Comparison of ENCODE assay signal across 1 cellular context in the genomic region with DNA sequence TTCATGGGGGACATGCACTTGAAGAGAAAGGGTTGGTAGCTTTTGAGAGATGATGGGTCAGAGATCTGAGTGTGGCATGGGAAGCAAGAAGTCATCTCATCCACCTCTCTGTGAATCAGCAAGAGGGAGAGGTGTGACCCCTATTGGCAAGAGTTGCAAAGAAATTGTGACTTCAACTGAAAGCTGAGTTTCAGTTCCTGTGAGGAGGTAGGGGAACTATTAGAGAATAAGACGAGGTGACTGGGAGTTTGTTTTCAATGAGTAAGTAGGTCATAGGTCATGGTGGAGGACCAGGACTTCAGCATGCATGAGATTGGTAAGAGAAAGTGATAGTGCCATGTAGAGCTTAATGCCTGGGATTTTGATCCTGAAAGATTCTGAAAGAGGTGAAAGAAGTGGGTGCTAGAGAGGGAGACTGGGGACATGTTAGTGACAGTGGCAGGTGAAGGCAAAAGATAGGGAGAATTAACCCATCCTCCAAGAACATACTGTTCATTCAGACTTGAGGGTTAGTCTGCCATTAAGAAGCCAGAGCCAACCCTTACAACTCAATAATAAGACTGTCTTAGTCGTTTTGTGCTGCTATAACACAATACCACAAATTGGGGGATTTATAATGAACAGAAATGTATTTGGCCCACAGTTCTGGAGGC.
TF ChIP-seq lines count a peak whose summit lies in the region.

No MANE protein-coding gene starts in this region.

TF ChIP-seq in A549, 52 proteins besides CTCF, POLR2A, EP300 and RAD21 (continued from another document):
- no peak for TF ChIP-seq CBX8 (IDR thresholded peaks at IDR 0.05)
- TF ChIP-seq RCOR1 (IDR thresholded peaks at IDR 0.05; ENCODE audit: low read depth, low read length) = no peak
- TF ChIP-seq JUNB (IDR thresholded peaks at IDR 0.05) = no peak
- no peak for TF ChIP-seq POLR2AphosphoS2 (conservative IDR thresholded peaks at IDR 0.05; ENCODE audit: low read length)
- TF ChIP-seq EHF (CRISPR knock-in tag; IDR thresholded peaks at IDR 0.05) = no peak
- no peak for TF ChIP-seq HES2 (IDR thresholded peaks at IDR 0.05)
- 0 out of 2 replicates have a peak, but pooled peaks have one; percentile 11 for TF ChIP-seq TP53 (CRISPR knock-in tag; IDR thresholded peaks at IDR 0.05)
- TF ChIP-seq BCL3 (IDR thresholded peaks at IDR 0.05) = no peak
